ENCODE assay signal across 8 cellular contexts in the genomic region with DNA sequence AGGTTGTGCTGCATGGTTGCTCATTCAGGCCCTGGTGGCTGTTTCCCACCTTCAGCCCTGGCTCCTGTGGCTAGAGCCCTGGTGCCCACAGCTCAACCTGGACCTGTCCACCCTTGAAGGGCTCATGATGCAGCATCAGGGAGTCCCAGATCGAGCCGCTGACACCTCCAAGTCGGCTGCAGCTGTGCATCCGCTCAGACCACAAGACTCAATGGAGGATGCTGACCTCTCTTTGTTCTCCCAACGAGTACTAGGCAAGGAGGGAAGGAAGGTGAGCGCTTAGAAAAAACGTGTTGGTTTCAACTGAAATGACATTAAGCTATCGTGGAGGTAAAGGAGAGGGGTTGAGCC. TPM values are rescaled to one million over a fixed set of nuclear protein-coding genes. Genes with fewer than 3 reads are reported as not detected.
DNase-seq lines count a peak whose midpoint lies in the region; ATAC-seq, FAIRE-seq and TF ChIP-seq lines count a peak whose summit lies in the region.

No MANE protein-coding gene starts in this region.

- peak overlapping the region; percentile 71 for H4K8ac ChIP-seq in mesenchymal stem cell (ENCODE audit: low read length)

- H3K9ac ChIP-seq in GM12878 (ENCODE audit: control insufficient read depth, insufficient read depth, low read length): no peak overlapping the region; the same call in 1 of the 2 replicates
- H3K9ac ChIP-seq in mesenchymal stem cell (ENCODE audit: low read length): peak overlapping the region; percentile 59

- no peaks in the 10 kb centered on the region for H3K27me3 ChIP-seq in GM12878 (replicated peaks in 1 of 2; ENCODE audit: control insufficient read depth in 2 of 2, insufficient read depth in 2 of 2, low read length in 1 of 2)
- peaks cover 27 to 45% of the 10 kb centered on the region in 2 experiments for H3K27me3 ChIP-seq in mesenchymal stem cell (ENCODE audit: control insufficient read depth in 1 of 2, insufficient read depth in 1 of 2, low read length in 2 of 2)
- H3K27me3 ChIP-seq in aorta (ENCODE audit: control insufficient read depth in 1 of 2, insufficient read depth in 2 of 2, low read length in 1 of 2): no peaks in the 10 kb centered on the region

- intact Hi-C loops in GM12878 (cut with micrococcal nuclease; ENCODE audit: unreplicated experiment): loop anchor here (1.0 to 5.0 kb wide), 2 partner anchors 29 to 69 kb away; partner anchors contain the start of gene CUEDC2
- intact Hi-C loops in aorta (cut with DNase I): no loop called here

- no peak overlapping the region for H2BK120ac ChIP-seq in mesenchymal stem cell (ENCODE audit: low read depth, low read length)

- POLR2A ChIA-PET in GM12878 (lab: Charles Lee): interaction anchor here (0.8 to 4.3 kb wide), 8 partner anchors 10 to 65 kb away, joined by 3 to 69 read pairs (median 8); partner anchors contain the start of genes ACTR1A, C10orf95, CUEDC2 and FBXL15

- peak; percentile 13 for DNase-seq in stimulated activated CD4-positive, alpha-beta T cell treated with anti-CD3 and anti-CD28 coated beads, Interleukin-4, amount 100 ng/mL, for 1 hour
- no peak for DNase-seq in stimulated activated CD4-positive, alpha-beta T cell treated with anti-CD3 and anti-CD28 coated beads, Interleukin-12 subunit alpha, Interleukin-12 subunit beta, amount 100 ng/mL, for 4 hours
- no peak for DNase-seq in GM12878 (ENCODE audit: low read depth, low spot score)
- DNase-seq in mesenchymal stem cell: no peak
- DNase-seq in aorta: no peak
- DNase-seq in NOMO-1 treated with dmso at 0.1 percent for 144 hours (lab: John Stamatoyannopoulos, UW; ENCODE audit: unreplicated experiment): no peak
- no peak for DNase-seq in activated gamma-delta T cell treated with Interleukin-2 at 50 U/mL for 16 hours

- H3K79me2 ChIP-seq in GM12878 (ENCODE audit: control insufficient read depth, insufficient read depth, low read length): no peaks in the 10 kb centered on the region

- peaks cover 16% of the 10 kb centered on the region for H3K4me1 ChIP-seq in GM12878 (ENCODE audit: control insufficient read depth, insufficient read depth, low read length)
- H3K4me1 ChIP-seq in mesenchymal stem cell (ENCODE audit: control insufficient read depth, insufficient read depth, low read depth, low read length): peaks cover 11% of the 10 kb centered on the region
- no peaks in the 10 kb centered on the region for H3K4me1 ChIP-seq in aorta (ENCODE audit: control insufficient read depth in 1 of 2, insufficient read depth in 2 of 2, low read length in 2 of 2)

- in situ Hi-C loops in GM12878 (cut with MboI): no loop called here

- no peaks in the 10 kb centered on the region for H4K20me1 ChIP-seq in GM12878 (ENCODE audit: control insufficient read depth, insufficient read depth)

- TF ChIP-seq CTCF in GM12878 (IDR thresholded peaks at IDR 0.05 in 2 of 3, conservative IDR thresholded peaks at IDR 0.05 in 1 of 3; ENCODE audit: control insufficient read depth in 2 of 3, extremely low read depth in 1 of 3, insufficient read depth in 1 of 3, low read depth in 3 of 3, low read length in 3 of 3): no peak

- FAIRE-seq in GM12878 (lab: Jason Lieb, UNC): peak; percentile 49

- no peak overlapping the region for H3K27ac ChIP-seq in GM12878 (ENCODE audit: control insufficient read depth, insufficient read depth)
- H3K27ac ChIP-seq in mesenchymal stem cell (ENCODE audit: low read length, poor library complexity, severe bottlenecking): no peak overlapping the region
- no peak overlapping the region for H3K27ac ChIP-seq in aorta (ENCODE audit: low read depth in 1 of 2, low read length in 2 of 2)

- H3K14ac ChIP-seq in mesenchymal stem cell (ENCODE audit: low read length in 2 of 2): no peak overlapping the region

- H2AFZ ChIP-seq in GM12878 (ENCODE audit: control insufficient read depth, low read depth, low read length) (peak overlapping the region; percentile 100), mesenchymal stem cell (ENCODE audit: low read depth, low read length) (peak overlapping the region; percentile 30)

- H3K23ac ChIP-seq in mesenchymal stem cell (ENCODE audit: low read length in 2 of 2): no peak overlapping the region

- WGBS in GM12878 (ENCODE audit: insufficient coverage, insufficient replicate concordance, low lambda C conversion rate, missing lambda C conversion rate): 2% methylated on average over 8 of the region's 8 CpGs
- 57% methylated on average over 8 of the region's 8 CpGs for WGBS in mesenchymal stem cell
- 30 to 32% methylated on average over 8 of the region's 8 CpGs for WGBS in aorta, 2 donors

- SMC1A ChIA-PET in GM12878 (lab: Charles Lee; ENCODE audit: uncharacterized antibody, unreplicated experiment): interaction anchor here (1.1 to 3.8 kb wide), 4 partner anchors 9 to 123 kb away, joined by 3 to 23 read pairs (median 4); partner anchors contain the start of genes C10orf95 and FBXL15

- TF ChIP-seq EP300 in GM12878 (IDR thresholded peaks at IDR 0.05; ENCODE audit: borderline replicate concordance in 1 of 2, control insufficient read depth in 1 of 2, low read depth in 2 of 2, low read length in 2 of 2): no peak

- no peak overlapping the region for H2BK5ac ChIP-seq in mesenchymal stem cell (ENCODE audit: low read depth, low read length, poor library complexity, severe bottlenecking)

- no peak overlapping the region for H2BK15ac ChIP-seq in mesenchymal stem cell (ENCODE audit: low read depth, poor library complexity, severe bottlenecking)

- ATAC-seq in HG03378 (IDR thresholded peaks at IDR 0.05; ENCODE audit: unreplicated experiment) (peak; percentile 26), GM12878 (peak; percentile 43), aorta (ENCODE audit: low FRiP score) (peak; percentile 34)

- no peaks in the 10 kb centered on the region for H3K9me3 ChIP-seq in GM12878 (replicated peaks; ENCODE audit: control insufficient read depth, insufficient read depth, low read length)
- H3K9me3 ChIP-seq in mesenchymal stem cell (ENCODE audit: control insufficient read depth, low read length): no peaks in the 10 kb centered on the region
- no peaks in the 10 kb centered on the region for H3K9me3 ChIP-seq in aorta (ENCODE audit: control insufficient read depth, low read length)

- H4K91ac ChIP-seq in mesenchymal stem cell (ENCODE audit: low read length): no peak overlapping the region

- no TSS peak for BruUV-seq in GM12878 (replicated peaks; lab: Mats Ljungman, UMichigan)

- H3K4me3 ChIP-seq in GM12878 (no peak overlapping the region), mesenchymal stem cell (ENCODE audit: insufficient read depth in 1 of 2, low read depth in 1 of 2, low read length in 2 of 2) (peak overlapping the region in 1 of 2 experiments; percentile 76), aorta (ENCODE audit: low read length in 2 of 2) (peak overlapping the region; percentile 7 to 32)

- TF ChIP-seq RAD21 in GM12878 (IDR thresholded peaks at IDR 0.05; ENCODE audit: insufficient read depth, low read depth, low read length): no peak

- RAD21 ChIA-PET in GM12878 (lab: Charles Lee; ENCODE audit: unreplicated experiment): interaction anchor here (1.4 to 3.2 kb wide), 5 partner anchors 10 to 291 kb away, joined by 3 to 19 read pairs (median 4); partner anchors contain the start of genes C10orf95 and NFKB2

- CTCF ChIA-PET in GM12878 (lab: Yijun Ruan, JAX): interaction anchor here (1.0 to 4.5 kb wide), 7 partner anchors 10 to 229 kb away, joined by 3 to 29 read pairs (median 9); partner anchors contain the start of genes C10orf95 and FBXL15

- H3K36me3 ChIP-seq in GM12878 (ENCODE audit: control insufficient read depth in 2 of 2, insufficient read depth in 2 of 2, low read length in 1 of 2) (no peaks in the 10 kb centered on the region), mesenchymal stem cell (ENCODE audit: control insufficient read depth in 1 of 2, insufficient read depth in 2 of 2, low read depth in 1 of 2, low read length in 2 of 2) (no peaks in the 10 kb centered on the region), aorta (ENCODE audit: control insufficient read depth in 1 of 2, insufficient read depth in 2 of 2, low read length in 1 of 2) (no peaks in the 10 kb centered on the region)

- no peak overlapping the region for H2BK12ac ChIP-seq in mesenchymal stem cell (ENCODE audit: low read length in 2 of 2)

- H3K79me1 ChIP-seq in mesenchymal stem cell (replicated peaks; ENCODE audit: low read length, poor library complexity, severe bottlenecking): no peaks in the 10 kb centered on the region

- no peak overlapping the region for H2AK5ac ChIP-seq in mesenchymal stem cell (ENCODE audit: low read length, severe bottlenecking)

- peak overlapping the region in 1 of 2 experiments; percentile 52 for H3K4ac ChIP-seq in mesenchymal stem cell (ENCODE audit: low read depth in 1 of 2, low read length in 2 of 2)

- H3K4me2 ChIP-seq in GM12878 (ENCODE audit: control insufficient read depth, insufficient read depth) (peak overlapping the region; percentile 98), mesenchymal stem cell (ENCODE audit: low read length, poor library complexity, severe bottlenecking) (peak overlapping the region; percentile 56)

- no peak for TF ChIP-seq POLR2A in GM12878 (IDR thresholded peaks at IDR 0.05; ENCODE audit: low read depth, low read length)

- peak overlapping the region in 1 of 2 experiments; percentile 5 for H3K18ac ChIP-seq in mesenchymal stem cell (ENCODE audit: low read depth in 1 of 2, low read length in 2 of 2)

RNA-seq across cellular contexts. Expression of gene C10orf95, which starts 9.5 kb away (rescaled TPM):
- 0.69 and 0.98 TPM in 2 replicates for total RNA-seq in GM12878 (2013; cell fraction: nucleolus; rRNA removed)
- total RNA-seq in GM12878 (2014; rRNA removed): 0.60 and 1.1 TPM in 2 replicates
- 0.09 TPM in 1 of 2 replicates, not detected in the other for total RNA-seq in GM12878 (2014; rRNA removed; fragmentation: Illumina TruSeq; extraction: Trizol)
- total RNA-seq in GM12878 (2021): 0.19 and 0.33 TPM in 2 replicates
- not detected for polyA plus RNA-seq in GM12878 (2011; ENCODE audit: low read depth)
- 0.06 and 0.11 TPM in 2 replicates for polyA plus RNA-seq in GM12878 (2011; rRNA removed)
- 0.31 and 0.35 TPM in 2 replicates for polyA plus RNA-seq in GM12878 (2011; cell fraction: cytosol; rRNA removed)
- 0.36 and 0.92 TPM in 2 replicates for polyA plus RNA-seq in GM12878 (2011; cell fraction: nucleus; rRNA removed)
- polyA plus RNA-seq in GM12878 (2012): 0.76 and 1.3 TPM in 2 replicates
- 0.29 TPM in 2 replicates for polyA plus RNA-seq in GM12878 (2014; fragmentation: Illumina TruSeq; extraction: Trizol)
- under 1 TPM; 0.06 to 0.07 TPM for polyA plus RNA-seq in GM12878 (2014; fragmentation: Nextera tagmentation; extraction: Ambion mirVana)
- polyA plus RNA-seq in GM12878 (2014; rRNA removed): 0.49 and 0.65 TPM in 2 replicates
- under 1 TPM; 0.34 to 0.63 TPM for polyA plus RNA-seq in GM12878 (2016; fragmentation: Nextera tagmentation; extraction: Ambion mirVana)
- 0.80 and 2.3 TPM in 2 replicates for polyA minus RNA-seq in GM12878 (2011; rRNA and poly(A)+ RNA removed)
- 1.1 TPM in 1 of 2 replicates, not detected in the other for polyA minus RNA-seq in GM12878 (2011; cell fraction: cytosol; rRNA and poly(A)+ RNA removed)
- polyA minus RNA-seq in GM12878 (2011; cell fraction: nucleus; rRNA and poly(A)+ RNA removed): 2.2 and 4.5 TPM in 2 replicates
- not detected for polyA plus RNA-seq in mesenchymal stem cell (2013, experiment 1 of 2)
- polyA plus RNA-seq in mesenchymal stem cell (2013, experiment 2 of 2): 0.03 TPM
- total RNA-seq in aorta: not detected
- polyA plus RNA-seq in aorta: under 1 TPM in 1 of 2 donors, not detected in 1; 0.36 TPM

RNA-seq across cellular contexts. Expression of gene CUEDC2, which starts 28.4 kb away (rescaled TPM):
- total RNA-seq in GM12878 (2013; cell fraction: nucleolus; rRNA removed): 12.4 and 13.3 TPM in 2 replicates
- total RNA-seq in GM12878 (2014; rRNA removed) (66.5 and 67.6 TPM in 2 replicates), GM12878 (2014; rRNA removed; fragmentation: Illumina TruSeq; extraction: Trizol) (47.8 and 49.6 TPM in 2 replicates), GM12878 (2021) (82.5 and 85.5 TPM in 2 replicates), aorta (10 to 100 TPM; 40.6 to 48.2 TPM)
- polyA plus RNA-seq in GM12878 (2011; ENCODE audit: low read depth): 23.2 TPM
- polyA plus RNA-seq in GM12878 (2011; rRNA removed) (21.7 and 31.5 TPM in 2 replicates), GM12878 (2014; fragmentation: Illumina TruSeq; extraction: Trizol) (34.4 and 84.2 TPM in 2 replicates), GM12878 (2014; fragmentation: Nextera tagmentation; extraction: Ambion mirVana) (10 to 100 TPM; 20.4 to 45.2 TPM), GM12878 (2014; rRNA removed) (75.9 and 88.0 TPM in 2 replicates), GM12878 (2016; fragmentation: Nextera tagmentation; extraction: Ambion mirVana) (100 to 1,000 TPM; 116 to 121 TPM), aorta (10 to 100 TPM; 55.3 to 80.2 TPM)
- polyA plus RNA-seq in GM12878 (2011; cell fraction: cytosol; rRNA removed): 88.8 and 91.7 TPM in 2 replicates
- 81.7 and 82.8 TPM in 2 replicates for polyA plus RNA-seq in GM12878 (2011; cell fraction: nucleus; rRNA removed)
- polyA plus RNA-seq in GM12878 (2012): 53.7 and 56.5 TPM in 2 replicates
- 8.9 and 26.7 TPM in 2 replicates for polyA minus RNA-seq in GM12878 (2011; rRNA and poly(A)+ RNA removed)
- 10.2 and 11.4 TPM in 2 replicates for polyA minus RNA-seq in GM12878 (2011; cell fraction: cytosol; rRNA and poly(A)+ RNA removed)
- polyA minus RNA-seq in GM12878 (2011; cell fraction: nucleus; rRNA and poly(A)+ RNA removed): 7.9 and 8.4 TPM in 2 replicates
- 77.8 TPM for polyA plus RNA-seq in mesenchymal stem cell (2013, experiment 1 of 2)
- polyA plus RNA-seq in mesenchymal stem cell (2013, experiment 2 of 2): 80.7 TPM

RNA-seq across cellular contexts. Expression of gene FBXL15, which starts 40.2 kb away (rescaled TPM):
- total RNA-seq in GM12878 (2013; cell fraction: nucleolus; rRNA removed): 2.2 TPM in 2 replicates
- total RNA-seq in GM12878 (2014; rRNA removed): 13.8 and 14.4 TPM in 2 replicates
- 1.8 and 1.9 TPM in 2 replicates for total RNA-seq in GM12878 (2014; rRNA removed; fragmentation: Illumina TruSeq; extraction: Trizol)
- total RNA-seq in GM12878 (2021): 13.5 and 14.7 TPM in 2 replicates
- polyA plus RNA-seq in GM12878 (2011; ENCODE audit: low read depth): 2.1 TPM
- 1.3 and 3.1 TPM in 2 replicates for polyA plus RNA-seq in GM12878 (2011; rRNA removed)
- polyA plus RNA-seq in GM12878 (2011; cell fraction: cytosol; rRNA removed): 9.5 and 16.7 TPM in 2 replicates
- 24.6 and 34.7 TPM in 2 replicates for polyA plus RNA-seq in GM12878 (2011; cell fraction: nucleus; rRNA removed)
- polyA plus RNA-seq in GM12878 (2012): 5.9 and 7.7 TPM in 2 replicates
- 0.11 and 0.54 TPM in 2 replicates for polyA plus RNA-seq in GM12878 (2014; fragmentation: Illumina TruSeq; extraction: Trizol)
- polyA plus RNA-seq in GM12878 (2014; fragmentation: Nextera tagmentation; extraction: Ambion mirVana): under 1 TPM; 0.13 to 0.66 TPM
- 12.6 and 15.3 TPM in 2 replicates for polyA plus RNA-seq in GM12878 (2014; rRNA removed)
- polyA plus RNA-seq in GM12878 (2016; fragmentation: Nextera tagmentation; extraction: Ambion mirVana): 10 to 100 TPM; 19.5 to 21.3 TPM
- polyA minus RNA-seq in GM12878 (2011; rRNA and poly(A)+ RNA removed): 0.73 and 1.8 TPM in 2 replicates
- 2.9 TPM in 2 replicates for polyA minus RNA-seq in GM12878 (2011; cell fraction: cytosol; rRNA and poly(A)+ RNA removed)
- 3.0 and 3.5 TPM in 2 replicates for polyA minus RNA-seq in GM12878 (2011; cell fraction: nucleus; rRNA and poly(A)+ RNA removed)
- polyA plus RNA-seq in mesenchymal stem cell (2013, experiment 1 of 2): 7.3 TPM
- polyA plus RNA-seq in mesenchymal stem cell (2013, experiment 2 of 2): 7.5 TPM
- total RNA-seq in aorta: 10 to 100 TPM in 1 of 2 donors, 1 to 10 TPM in 1; 8.7 to 12.1 TPM
- 10 to 100 TPM in 1 of 2 donors, 1 to 10 TPM in 1; 7.0 to 30.5 TPM for polyA plus RNA-seq in aorta

RNA-seq across cellular contexts. Expression of gene ACTR1A, which starts 41.7 kb away (rescaled TPM):
- 29.4 and 37.3 TPM in 2 replicates for total RNA-seq in GM12878 (2013; cell fraction: nucleolus; rRNA removed)
- 74.7 and 78.7 TPM in 2 replicates for total RNA-seq in GM12878 (2014; rRNA removed)
- 59.9 and 61.5 TPM in 2 replicates for total RNA-seq in GM12878 (2014; rRNA removed; fragmentation: Illumina TruSeq; extraction: Trizol)
- 78.4 and 80.0 TPM in 2 replicates for total RNA-seq in GM12878 (2021)
- 19.6 TPM for polyA plus RNA-seq in GM12878 (2011; ENCODE audit: low read depth)
- 67.2 and 97.2 TPM in 2 replicates for polyA plus RNA-seq in GM12878 (2011; rRNA removed)
- 94.0 and 129 TPM in 2 replicates for polyA plus RNA-seq in GM12878 (2011; cell fraction: cytosol; rRNA removed)
- polyA plus RNA-seq in GM12878 (2011; cell fraction: nucleus; rRNA removed): 115 and 128 TPM in 2 replicates
- polyA plus RNA-seq in GM12878 (2012): 28.9 and 30.0 TPM in 2 replicates
- 58.3 and 77.9 TPM in 2 replicates for polyA plus RNA-seq in GM12878 (2014; fragmentation: Illumina TruSeq; extraction: Trizol)
- polyA plus RNA-seq in GM12878 (2014; fragmentation: Nextera tagmentation; extraction: Ambion mirVana): 10 to 100 TPM; 43.0 to 54.5 TPM
- polyA plus RNA-seq in GM12878 (2014; rRNA removed): 82.8 and 93.5 TPM in 2 replicates
- 100 to 1,000 TPM; 107 to 110 TPM for polyA plus RNA-seq in GM12878 (2016; fragmentation: Nextera tagmentation; extraction: Ambion mirVana)
- 91.0 and 101 TPM in 2 replicates for polyA minus RNA-seq in GM12878 (2011; rRNA and poly(A)+ RNA removed)
- polyA minus RNA-seq in GM12878 (2011; cell fraction: cytosol; rRNA and poly(A)+ RNA removed): 25.4 and 26.3 TPM in 2 replicates
- 31.6 and 53.7 TPM in 2 replicates for polyA minus RNA-seq in GM12878 (2011; cell fraction: nucleus; rRNA and poly(A)+ RNA removed)
- 87.9 TPM for polyA plus RNA-seq in mesenchymal stem cell (2013, experiment 1 of 2)
- polyA plus RNA-seq in mesenchymal stem cell (2013, experiment 2 of 2): 88.7 TPM
- total RNA-seq in aorta: 10 to 100 TPM; 91.6 to 92.9 TPM
- 10 to 100 TPM; 46.8 to 75.2 TPM for polyA plus RNA-seq in aorta

RNA-seq across cellular contexts. Expression of gene PSD, which starts 42.2 kb away (rescaled TPM):
- total RNA-seq in GM12878 (2013; cell fraction: nucleolus; rRNA removed): 0.83 and 1.1 TPM in 2 replicates
- total RNA-seq in GM12878 (2014; rRNA removed) (0.11 and 0.27 TPM in 2 replicates), GM12878 (2014; rRNA removed; fragmentation: Illumina TruSeq; extraction: Trizol) (0.09 and 0.18 TPM in 2 replicates), GM12878 (2021) (0.16 and 0.56 TPM in 2 replicates), aorta (1 to 10 TPM in 1 of 2 donors, under 1 TPM in 1; 0.16 to 1.4 TPM)
- polyA plus RNA-seq in GM12878 (2011; ENCODE audit: low read depth): 0.41 TPM
- polyA plus RNA-seq in GM12878 (2011; rRNA removed) (0.41 and 0.55 TPM in 2 replicates), GM12878 (2014; fragmentation: Illumina TruSeq; extraction: Trizol) (0.16 TPM in 1 of 2 replicates, not detected in the other), GM12878 (2014; fragmentation: Nextera tagmentation; extraction: Ambion mirVana) (not detected), GM12878 (2014; rRNA removed) (0.25 and 0.77 TPM in 2 replicates), GM12878 (2016; fragmentation: Nextera tagmentation; extraction: Ambion mirVana) (1 to 10 TPM; 1.7 to 2.0 TPM), aorta (under 1 TPM; 0.25 to 0.33 TPM)
- 0.43 and 0.57 TPM in 2 replicates for polyA plus RNA-seq in GM12878 (2011; cell fraction: cytosol; rRNA removed)
- 3.5 and 3.8 TPM in 2 replicates for polyA plus RNA-seq in GM12878 (2011; cell fraction: nucleus; rRNA removed)
- polyA plus RNA-seq in GM12878 (2012): 2.1 and 2.8 TPM in 2 replicates
- 0.93 and 0.95 TPM in 2 replicates for polyA minus RNA-seq in GM12878 (2011; rRNA and poly(A)+ RNA removed)
- not detected in 2 replicates for polyA minus RNA-seq in GM12878 (2011; cell fraction: cytosol; rRNA and poly(A)+ RNA removed)
- polyA minus RNA-seq in GM12878 (2011; cell fraction: nucleus; rRNA and poly(A)+ RNA removed): 1.1 TPM in 2 replicates
- polyA plus RNA-seq in mesenchymal stem cell (2013, experiment 1 of 2): 2.6 TPM
- 2.2 TPM for polyA plus RNA-seq in mesenchymal stem cell (2013, experiment 2 of 2)
